Comparison of ENCODE assay signal across 8 cellular contexts in genomic region chr1:180178511-180179161, GRCh38. TPM values are rescaled to one million over a fixed set of nuclear protein-coding genes. Genes with fewer than 3 reads are reported as not detected.
DNase-seq lines count a peak whose midpoint lies in the region; ATAC-seq, FAIRE-seq and TF ChIP-seq lines count a peak whose summit lies in the region.

No MANE protein-coding gene starts in this region.

- no peak for TF ChIP-seq POLR2A in GM12891 (IDR thresholded peaks at IDR 0.05; ENCODE audit: low read depth, low read length)
- no peak for TF ChIP-seq POLR2A in right lobe of liver (IDR thresholded peaks at IDR 0.05)

- H3K27me3 Mint-ChIP-seq in chondrocyte (ENCODE audit: low read depth): no peaks in the 10 kb centered on the region

- no peak overlapping the region for H3K27ac ChIP-seq in right lobe of liver

- H3K9me3 Mint-ChIP-seq in chondrocyte (ENCODE audit: low read depth): no peaks in the 10 kb centered on the region

- no peaks in the 10 kb centered on the region for H3K4me1 ChIP-seq in right lobe of liver

- peak; percentile 76 for FAIRE-seq in GM12891 (lab: Jason Lieb, UNC)

- H3K4me3 Mint-ChIP-seq in chondrocyte (ENCODE audit: unreplicated experiment): no peak overlapping the region

- WGBS in right lobe of liver (ENCODE audit: insufficient coverage, low coverage, low lambda C conversion rate, missing lambda C conversion rate): 49% methylated on average over 7 of the region's 12 CpGs

- intact Hi-C loops in right lobe of liver (cut with DNase I): no loop called here

- no peak overlapping the region for H3K27ac Mint-ChIP-seq in chondrocyte (ENCODE audit: unreplicated experiment)

- ATAC-seq in right lobe of liver (peak; percentile 76 to 92 (median 86)), GM18907 (IDR thresholded peaks at IDR 0.05; ENCODE audit: unreplicated experiment) (no peak)

- H3K9me3 ChIP-seq in right lobe of liver: no peaks in the 10 kb centered on the region

- peaks cover 2% of the 10 kb centered on the region for H3K4me1 Mint-ChIP-seq in chondrocyte (ENCODE audit: low read depth)

- peaks cover 7% of the 10 kb centered on the region for H3K36me3 Mint-ChIP-seq in chondrocyte (ENCODE audit: low read depth)

- TF ChIP-seq CTCF in chondrocyte (IDR thresholded peaks at IDR 0.05): peak; percentile 93
- TF ChIP-seq CTCF in right lobe of liver (IDR thresholded peaks at IDR 0.05): peak; percentile 92 to 95 (median 94)

- DNase-seq in ACHN (peak; percentile 59), GM12891 (ENCODE audit: insufficient read length, low spot score) (peak; percentile 73), NCI-H146 (lab: John Stamatoyannopoulos, UW) (peak; percentile 34), chondrocyte (ENCODE audit: low spot score) (peak; percentile 60), right lobe of liver (peak; percentile 65 to 73 (median 68))
- peak; percentile 50 for DNase-seq in activated CD4-positive, alpha-beta T cell treated with anti-CD3 and anti-CD28 coated beads for 1 hour
- DNase-seq in stimulated activated CD8-positive, alpha-beta memory T cell treated with anti-CD3 and anti-CD28 coated beads, Interleukin-15, amount 100 ng/mL, for 24 hours (ENCODE audit: low read depth): peak; percentile 45

- in situ Hi-C loops in ACHN (cut with HindIII; ENCODE audit: low pct_ligation_motif_present, low pct_unique_long_range_greater_than_20kb, low sequenced_read_pairs): no loop called here

- no peaks in the 10 kb centered on the region for H3K36me3 ChIP-seq in right lobe of liver

- no peaks in the 10 kb centered on the region for H3K27me3 ChIP-seq in right lobe of liver

- no peak overlapping the region for H3K4me3 ChIP-seq in right lobe of liver

TF ChIP-seq in GM12891, 5 proteins besides CTCF, POLR2A, EP300 and RAD21:
- TF ChIP-seq PAX5 (IDR thresholded peaks at IDR 0.05; ENCODE audit: insufficient read depth, low read length, severe bottlenecking) (no peak), SPI1 (IDR thresholded peaks at IDR 0.05; ENCODE audit: low read depth, low read length) (no peak), POU2F2 (IDR thresholded peaks at IDR 0.05; ENCODE audit: low read depth, low read length) (no peak), TAF1 (IDR thresholded peaks at IDR 0.05; ENCODE audit: low read depth, low read length) (no peak), POLR2AphosphoS5 (IDR thresholded peaks at IDR 0.05; ENCODE audit: low read depth, low read length) (no peak)

RNA-seq across cellular contexts. Expression of gene QSOX1, which starts 24.0 kb away (rescaled TPM):
- 26.0 TPM for polyA plus RNA-seq in GM12891 (2012; ENCODE audit: low read depth, missing spikeins)
- total RNA-seq in chondrocyte: 152 to 232 TPM (median 222 TPM) in 3 replicates
- 10 to 100 TPM; 25.0 to 68.4 (median 38.6) TPM for total RNA-seq in right lobe of liver

RNA-seq across cellular contexts. Expression of gene LHX4, which starts 51.4 kb away (rescaled TPM):
- polyA plus RNA-seq in GM12891 (2012; ENCODE audit: low read depth, missing spikeins): 0.64 TPM
- total RNA-seq in chondrocyte (0.12 to 0.53 TPM (median 0.13 TPM) in 3 replicates), right lobe of liver (not detected)
